In genomic region chr6:77038801-77039200, GRCh38 we compare ENCODE assay signal across 24 cellular contexts.
DNase-seq lines count a peak whose midpoint lies in the region; ATAC-seq and TF ChIP-seq lines count a peak whose summit lies in the region.
"Had no signal": no experiment of that assay in that cellular context is flagged by ENCODE, and none has a peak within 500 bp of the region (broad histone marks: within the 10 kb centered on the region; RNA-seq: fewer than 3 reads in every experiment).

No MANE protein-coding gene starts in this region.

- no peak overlapping the region for H3K4me3 Mint-ChIP-seq in osteocyte (ENCODE audit: unreplicated experiment)
- H3K4me3 Mint-ChIP-seq in activated T-cell treated with anti-CD3 and anti-CD28 coated beads, Interleukin-2, amount 50 U/mL, for 24 hours: no peak overlapping the region
- H3K4me3 Mint-ChIP-seq: activated CD4-positive, alpha-beta T cell treated with anti-CD3 and anti-CD28 coated beads, Interleukin-2, amount 10 ng/mL, durations not matched to agents 7 days and 5 days; CD8-positive, alpha-beta memory T cell; endodermal cell; neural progenitor cell had no signal

- H3K4me1 Mint-ChIP-seq in osteocyte (ENCODE audit: unreplicated experiment): peaks cover 43% of the 10 kb centered on the region
- no peaks in the 10 kb centered on the region for H3K4me1 Mint-ChIP-seq in activated T-cell treated with anti-CD3 and anti-CD28 coated beads, Interleukin-2, amount 50 U/mL, for 24 hours (ENCODE audit: low read depth)
- H3K4me1 Mint-ChIP-seq: activated CD4-positive, alpha-beta T cell treated with anti-CD3 and anti-CD28 coated beads, Interleukin-2, amount 10 ng/mL, durations not matched to agents 7 days and 5 days; CD8-positive, alpha-beta memory T cell had no signal

- no peak overlapping the region for H3K4me3 ChIP-seq in fibroblast of mammary gland (ENCODE audit: control insufficient read depth, low read depth, low read length)
- H3K4me3 ChIP-seq: gastroesophageal sphincter, neural progenitor cell, testis had no signal

- H3K9me3 Mint-ChIP-seq in osteocyte (ENCODE audit: unreplicated experiment): peaks cover 7% of the 10 kb centered on the region
- H3K9me3 Mint-ChIP-seq in activated T-cell treated with anti-CD3 and anti-CD28 coated beads, Interleukin-2, amount 50 U/mL, for 24 hours: peaks cover 33% of the 10 kb centered on the region

- H3K36me3 Mint-ChIP-seq in osteocyte (ENCODE audit: unreplicated experiment): peaks cover 9% of the 10 kb centered on the region
- H3K36me3 Mint-ChIP-seq in activated T-cell treated with anti-CD3 and anti-CD28 coated beads, Interleukin-2, amount 50 U/mL, for 24 hours (ENCODE audit: low read depth): no peaks in the 10 kb centered on the region
- H3K36me3 Mint-ChIP-seq: CD8-positive, alpha-beta memory T cell; neural progenitor cell had no signal

- DNase-seq in GM04503 (ENCODE audit: low read depth) (peak; percentile 32), fibroblast of mammary gland (ENCODE audit: low read depth) (peak; percentile 56), osteocyte (ENCODE audit: extremely low spot score, unreplicated experiment) (no peak), mucosa of gallbladder (ENCODE audit: low spot score) (no peak)
- DNase-seq in stimulated activated CD4-positive, alpha-beta T cell treated with anti-CD3 and anti-CD28 coated beads, Interleukin-2, amount 100 ng/mL, for 48 hours: no peak
- DNase-seq in activated T-cell treated with anti-CD3 and anti-CD28 coated beads, Interleukin-2, amount 50 U/mL, for 24 hours: no peak
- DNase-seq: activated CD4-positive, alpha-beta T cell treated with anti-CD3 and anti-CD28 coated beads, Interleukin-2, amount 10 ng/mL, durations not matched to agents 7 days and 5 days; activated CD8-positive, alpha-beta memory T cell treated with anti-CD3 and anti-CD28 coated beads, Interleukin-2, amount 50 U/mL, for 48 hours; activated gamma-delta T cell treated with Interleukin-2 at 50 U/mL for 16 hours; CD8-positive, alpha-beta memory T cell; DMS79; endodermal cell; left colon; midbrain; NCI-H1105 treated with DMSO at 0.1 percent for 48 hours; NCI-H524; Right ventricle myocardium superior; stimulated activated CD4-positive, alpha-beta T cell treated with anti-CD3 and anti-CD28 coated beads, Interleukin-12 subunit alpha, Interleukin-12 subunit beta, amount 100 ng/mL, for 4 hours; T-helper 1 cell; testis had no signal

- ATAC-seq in SK-N-SH treated with all-trans-retinoic acid at 6 μM for 48 hours (peak; percentile 85), HG03108 (IDR thresholded peaks at IDR 0.05; ENCODE audit: unreplicated experiment) (no peak)
- ATAC-seq: gastroesophageal sphincter, left colon had no signal

- no peaks in the 10 kb centered on the region for H3K27me3 Mint-ChIP-seq in osteocyte (ENCODE audit: unreplicated experiment)
- no peaks in the 10 kb centered on the region for H3K27me3 Mint-ChIP-seq in activated T-cell treated with anti-CD3 and anti-CD28 coated beads, Interleukin-2, amount 50 U/mL, for 24 hours
- H3K27me3 Mint-ChIP-seq: activated CD4-positive, alpha-beta T cell treated with anti-CD3 and anti-CD28 coated beads, Interleukin-2, amount 10 ng/mL, durations not matched to agents 7 days and 5 days; CD8-positive, alpha-beta memory T cell had no signal

- TF ChIP-seq CTCF in fibroblast of mammary gland (conservative IDR thresholded peaks at IDR 0.05; ENCODE audit: control insufficient read depth, insufficient read depth, low read depth, low read length): no peak
- TF ChIP-seq CTCF in osteocyte (IDR thresholded peaks at IDR 0.05): no peak

- H3K27ac Mint-ChIP-seq in osteocyte (ENCODE audit: unreplicated experiment): peak overlapping the region; percentile 38
- no peak overlapping the region for H3K27ac Mint-ChIP-seq in activated T-cell treated with anti-CD3 and anti-CD28 coated beads, Interleukin-2, amount 50 U/mL, for 24 hours
- H3K27ac Mint-ChIP-seq: activated CD4-positive, alpha-beta T cell treated with anti-CD3 and anti-CD28 coated beads, Interleukin-2, amount 10 ng/mL, durations not matched to agents 7 days and 5 days; CD8-positive, alpha-beta memory T cell; endodermal cell; neural progenitor cell had no signal

TF ChIP-seq in SK-N-SH treated with all-trans-retinoic acid at 6 μM for 48 hours, 23 proteins besides CTCF, POLR2A, EP300 and RAD21:
- TF ChIP-seq GLIS3 (CRISPR knock-in tag; IDR thresholded peaks at IDR 0.05): no peak
- TF ChIP-seq CREB5 (CRISPR knock-in tag; IDR thresholded peaks at IDR 0.05; ENCODE audit: low read depth): no peak
- TF ChIP-seq ISL1 (CRISPR knock-in tag; IDR thresholded peaks at IDR 0.05): no peak
- no peak for TF ChIP-seq ZFP3 (CRISPR knock-in tag; IDR thresholded peaks at IDR 0.05)
TF ChIP-seq in SK-N-SH treated with all-trans-retinoic acid at 6 μM for 48 hours: peak in this region for 0.

Comparison
In these comparisons a context has a peak if more than half of its experiments do, and no peak if none do; other contexts are left out.
1. DNase-seq: peak in GM04503 (single experiment) and fibroblast of mammary gland (single experiment); none in osteocyte (single experiment), stimulated activated CD4-positive, alpha-beta T cell treated with anti-CD3 and anti-CD28 coated beads, Interleukin-2, amount 100 ng/mL, for 48 hours (0 of 2), mucosa of gallbladder (single experiment) and activated T-cell treated with anti-CD3 and anti-CD28 coated beads, Interleukin-2, amount 50 U/mL, for 24 hours (single experiment).